ENCODE assay signal across 16 cellular contexts in the genomic region with DNA sequence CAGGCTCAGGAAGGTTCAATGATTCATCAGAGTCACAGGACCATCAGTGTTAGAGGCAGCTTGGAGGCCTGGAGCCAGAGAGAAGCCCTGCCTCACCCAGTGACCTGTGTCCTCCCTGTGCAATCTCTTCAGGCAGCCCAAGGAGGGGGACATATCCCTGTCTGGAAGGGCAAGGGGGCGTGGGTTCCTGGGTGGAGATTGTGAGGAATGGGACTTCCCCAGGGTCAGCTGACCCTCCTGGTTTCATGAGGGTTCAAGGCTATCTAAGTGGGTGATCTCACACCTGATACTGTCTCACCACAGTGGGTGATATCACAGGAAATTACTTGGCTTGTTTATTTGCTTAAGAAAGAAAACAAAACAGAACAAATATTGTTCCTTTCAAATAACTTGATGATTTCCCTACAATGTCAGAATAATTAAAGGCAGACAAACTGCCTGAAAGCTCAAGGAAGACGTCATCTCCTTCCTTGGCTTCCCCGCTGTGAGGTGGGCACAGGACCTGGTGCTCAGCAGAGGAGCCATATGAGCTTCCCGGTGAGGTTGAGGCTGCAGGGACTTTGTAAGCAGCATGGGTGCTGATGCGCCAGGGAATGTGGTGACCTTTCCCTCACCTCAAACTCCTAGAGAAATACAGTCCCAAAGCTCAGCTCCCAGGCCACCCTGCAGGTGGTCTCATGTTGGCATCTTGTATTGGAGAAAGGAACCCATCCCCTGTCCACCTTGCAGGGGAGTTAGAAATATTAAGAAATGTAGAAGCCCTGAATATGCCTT.
"Had no signal": no experiment of that assay in that cellular context is flagged by ENCODE, and none has a peak within 500 bp of the region (broad histone marks: within the 10 kb centered on the region; RNA-seq: fewer than 3 reads in every experiment).

No MANE protein-coding gene starts in this region.

- H3K4me2 ChIP-seq: SK-N-SH had no signal

- H3K4me3 Mint-ChIP-seq: activated B cell treated with CpG ODN at 0.5 μM for 24 hours; activated CD4-positive, alpha-beta memory T cell treated with anti-CD3 and anti-CD28 coated beads for 36 hours; activated naive CD4-positive, alpha-beta T cell treated with anti-CD3 and anti-CD28 coated beads for 36 hours; activated T-helper 1 cell treated with anti-CD3 and anti-CD28 coated beads, Interleukin-12 subunit alpha, Interleukin-12 subunit beta, Interleukin-2, Interleukin-4 antibody, amounts not matched to agents 30 ng/mL and 10 ng/mL and 1 ng/mL, durations not matched to agents 14 hours and 24 hours and 36 hours; immature natural killer cell; nephron; stimulated activated naive CD8-positive, alpha-beta T cell treated with anti-CD3 and anti-CD28 coated beads, Interleukin-15, Interleukin-2, amounts not matched to agents 100 ng/mL and 50 ng/mL, for 24 hours had no signal

- H3K4me1 ChIP-seq: testis had no signal

- ATAC-seq: left lobe of liver had no signal

- DNase-seq: activated B cell treated with CpG ODN at 0.5 μM for 24 hours; activated CD4-positive, alpha-beta memory T cell treated with anti-CD3 and anti-CD28 coated beads for 36 hours; activated naive CD4-positive, alpha-beta T cell treated with anti-CD3 and anti-CD28 coated beads for 36 hours; central memory CD4-positive, alpha-beta T cell; cortex of kidney; erythroblast; immature natural killer cell; mammary epithelial cell; SK-N-SH; stimulated activated CD4-positive, alpha-beta T cell treated with anti-CD3 and anti-CD28 coated beads, Interleukin-2, amount 100 ng/mL, for 48 hours; T-helper 1 cell; testis had no signal

- H3K27ac Mint-ChIP-seq: activated B cell treated with CpG ODN at 0.5 μM for 24 hours; activated CD4-positive, alpha-beta memory T cell treated with anti-CD3 and anti-CD28 coated beads for 36 hours; activated naive CD4-positive, alpha-beta T cell treated with anti-CD3 and anti-CD28 coated beads for 36 hours; activated T-helper 1 cell treated with anti-CD3 and anti-CD28 coated beads, Interleukin-12 subunit alpha, Interleukin-12 subunit beta, Interleukin-2, Interleukin-4 antibody, amounts not matched to agents 30 ng/mL and 10 ng/mL and 1 ng/mL, durations not matched to agents 14 hours and 24 hours and 36 hours; immature natural killer cell; nephron; stimulated activated naive CD8-positive, alpha-beta T cell treated with anti-CD3 and anti-CD28 coated beads, Interleukin-15, Interleukin-2, amounts not matched to agents 100 ng/mL and 50 ng/mL, for 24 hours had no signal

- H3K36me3 Mint-ChIP-seq: activated CD4-positive, alpha-beta memory T cell treated with anti-CD3 and anti-CD28 coated beads for 36 hours; immature natural killer cell had no signal

- H3K9me3 ChIP-seq: SK-N-SH, testis had no signal

- H3K27ac ChIP-seq: testis had no signal

- H3K4me3 ChIP-seq: testis had no signal

- H3K9me3 Mint-ChIP-seq: activated B cell treated with CpG ODN at 0.5 μM for 24 hours; activated CD4-positive, alpha-beta memory T cell treated with anti-CD3 and anti-CD28 coated beads for 36 hours; activated naive CD4-positive, alpha-beta T cell treated with anti-CD3 and anti-CD28 coated beads for 36 hours; activated T-helper 1 cell treated with anti-CD3 and anti-CD28 coated beads, Interleukin-12 subunit alpha, Interleukin-12 subunit beta, Interleukin-2, Interleukin-4 antibody, amounts not matched to agents 30 ng/mL and 10 ng/mL and 1 ng/mL, durations not matched to agents 14 hours and 24 hours and 36 hours; nephron; stimulated activated naive CD8-positive, alpha-beta T cell treated with anti-CD3 and anti-CD28 coated beads, Interleukin-15, Interleukin-2, amounts not matched to agents 100 ng/mL and 50 ng/mL, for 24 hours had no signal

- H3K4me1 Mint-ChIP-seq: activated B cell treated with CpG ODN at 0.5 μM for 24 hours had no signal

- H3K27me3 ChIP-seq: testis had no signal

- H3K27me3 Mint-ChIP-seq: activated CD4-positive, alpha-beta memory T cell treated with anti-CD3 and anti-CD28 coated beads for 36 hours; stimulated activated naive CD8-positive, alpha-beta T cell treated with anti-CD3 and anti-CD28 coated beads, Interleukin-15, Interleukin-2, amounts not matched to agents 100 ng/mL and 50 ng/mL, for 24 hours had no signal

- H3K9ac ChIP-seq: SK-N-SH had no signal
